In genomic region chr20:41087325-41087685, GRCh38 we compare ENCODE assay signal across 21 cellular contexts. TPM values are rescaled to one million over a fixed set of nuclear protein-coding genes. Genes with fewer than 3 reads are reported as not detected.
DNase-seq lines count a peak whose midpoint lies in the region; ATAC-seq and TF ChIP-seq lines count a peak whose summit lies in the region.
"Had no signal": no experiment of that assay in that cellular context is flagged by ENCODE, and none has a peak within 500 bp of the region (broad histone marks: within the 10 kb centered on the region; RNA-seq: fewer than 3 reads in every experiment).

No MANE protein-coding gene starts in this region.

- DNase-seq in BE2C: no peak
- DNase-seq in CD8-positive, alpha-beta T cell: no peak
- no peak for DNase-seq in hepatocyte (ENCODE audit: low spot score)
- no peak for DNase-seq in activated CD8-positive, alpha-beta memory T cell treated with anti-CD3 and anti-CD28 coated beads for 24 hours
- DNase-seq: activated CD4-positive, CD25-positive, alpha-beta regulatory T cell; activated naive CD4-positive, alpha-beta T cell; AML-193; body of pancreas; islet precursor cell; NCI-H526; SIG-M5; stimulated activated naive CD8-positive, alpha-beta T cell treated with anti-CD3 and anti-CD28 coated beads, Interleukin-15, amount 100 ng/mL, for 72 hours; T-helper 9 cell; upper lobe of left lung had no signal

- H3K9me3 ChIP-seq in BE2C (no peaks in the 10 kb centered on the region), hepatocyte (ENCODE audit: low read depth) (no peaks in the 10 kb centered on the region)
- H3K9me3 ChIP-seq in CD8-positive, alpha-beta T cell (ENCODE audit: low read length): no peaks in the 10 kb centered on the region
- H3K9me3 ChIP-seq: body of pancreas, upper lobe of left lung had no signal

- no peaks in the 10 kb centered on the region for H3K27me3 Mint-ChIP-seq in CD8-positive, alpha-beta T cell (ENCODE audit: low read depth)
- H3K27me3 Mint-ChIP-seq: natural killer cell treated with Interleukin-12 subunit alpha and Interleukin-12 subunit beta and Interleukin-15 and Interleukin-18, amount 100 ng/mL, for 72 hours; stimulated activated naive CD8-positive, alpha-beta T cell treated with anti-CD3 and anti-CD28 coated beads, Interleukin-15, amount 100 ng/mL, for 72 hours had no signal

- no peaks in the 10 kb centered on the region for H4K20me1 ChIP-seq in hepatocyte (ENCODE audit: insufficient read depth, poor library complexity, severe bottlenecking)

- no peaks in the 10 kb centered on the region for H3K9me3 Mint-ChIP-seq in CD8-positive, alpha-beta T cell
- H3K9me3 Mint-ChIP-seq: natural killer cell treated with Interleukin-12 subunit alpha and Interleukin-12 subunit beta and Interleukin-15 and Interleukin-18, amount 100 ng/mL, for 72 hours; stimulated activated naive CD8-positive, alpha-beta T cell treated with anti-CD3 and anti-CD28 coated beads, Interleukin-15, amount 100 ng/mL, for 72 hours had no signal

- H3K4me1 ChIP-seq in BE2C (peaks cover 29% of the 10 kb centered on the region), hepatocyte (ENCODE audit: insufficient read depth) (peaks cover 11% of the 10 kb centered on the region)
- H3K4me1 ChIP-seq in CD8-positive, alpha-beta T cell (ENCODE audit: insufficient read depth, low read length): peaks cover 7% of the 10 kb centered on the region

- peaks cover 15% of the 10 kb centered on the region for H3K4me1 Mint-ChIP-seq in CD8-positive, alpha-beta T cell (ENCODE audit: low read depth)

- H3K27me3 ChIP-seq in BE2C (no peaks in the 10 kb centered on the region), hepatocyte (no peaks in the 10 kb centered on the region)
- no peaks in the 10 kb centered on the region for H3K27me3 ChIP-seq in CD8-positive, alpha-beta T cell (ENCODE audit: insufficient read depth, low read length)
- H3K27me3 ChIP-seq: body of pancreas, upper lobe of left lung had no signal

- WGBS in hepatocyte (ENCODE audit: low lambda C conversion rate, missing lambda C conversion rate): 53% methylated on average over 1 of the region's 1 CpG

- ATAC-seq in CD8-positive, alpha-beta T cell: no peak
- ATAC-seq in GM21723 (IDR thresholded peaks at IDR 0.05; ENCODE audit: unreplicated experiment): no peak
- ATAC-seq in GM18519 (IDR thresholded peaks at IDR 0.05; ENCODE audit: low FRiP score, unreplicated experiment): no peak
- ATAC-seq: body of pancreas; natural killer cell treated with Interleukin-12 subunit alpha and Interleukin-12 subunit beta and Interleukin-15 and Interleukin-18, amount 100 ng/mL, for 72 hours; stimulated activated naive CD8-positive, alpha-beta T cell treated with anti-CD3 and anti-CD28 coated beads, Interleukin-15, amount 100 ng/mL, for 72 hours had no signal

- intact Hi-C loops in CD8-positive, alpha-beta T cell (cut with DNase I, micrococcal nuclease): loop anchor here in 1 of 2 experiments (5.0 kb wide), 1 partner anchor 305 kb away; no protein-coding TSS in a partner anchor

- H3K4me3 ChIP-seq in BE2C (ENCODE audit: low read depth, low read length) (0 out of 2 replicates have a peak overlapping the region, but pooled peaks have one; percentile 14), hepatocyte (no peak overlapping the region)
- no peak overlapping the region for H3K4me3 ChIP-seq in CD8-positive, alpha-beta T cell (ENCODE audit: low read depth, low read length)
- H3K4me3 ChIP-seq: body of pancreas, coronary artery, lung, upper lobe of left lung had no signal

- no peak overlapping the region for H3K27ac ChIP-seq in CD8-positive, alpha-beta T cell (ENCODE audit: low read depth, low read length)
- H3K27ac ChIP-seq in VCaP (peak overlapping the region; percentile 86), hepatocyte (peak overlapping the region; percentile 17)
- H3K27ac ChIP-seq: body of pancreas, coronary artery, parathyroid adenoma had no signal

- TF ChIP-seq CTCF in BE2C (IDR thresholded peaks at IDR 0.05; ENCODE audit: low read depth, low read length) (no peak), VCaP (conservative IDR thresholded peaks at IDR 0.05) (no peak), hepatocyte (IDR thresholded peaks at IDR 0.05; ENCODE audit: poor library complexity) (no peak)
- TF ChIP-seq CTCF in CD8-positive, alpha-beta T cell (IDR thresholded peaks at IDR 0.05): no peak

- peaks cover 16% of the 10 kb centered on the region for H3K79me2 ChIP-seq in hepatocyte

- peaks cover 55% of the 10 kb centered on the region for H3K36me3 ChIP-seq in BE2C
- H3K36me3 ChIP-seq in CD8-positive, alpha-beta T cell (ENCODE audit: insufficient read depth, low read length): peaks cover 8% of the 10 kb centered on the region
- H3K36me3 ChIP-seq in hepatocyte (replicated peaks; ENCODE audit: insufficient read depth, low read depth): peaks cover 5% of the 10 kb centered on the region

- H2AFZ ChIP-seq in hepatocyte: no peak overlapping the region
- H2AFZ ChIP-seq: parathyroid adenoma had no signal

- no peaks in the 10 kb centered on the region for H3K9me2 ChIP-seq in hepatocyte (replicated peaks; ENCODE audit: insufficient read depth)

- CTCF ChIA-PET in CD8-positive, alpha-beta T cell (lab: Charles Lee): interaction anchor here (1.0 to 4.6 kb wide), 5 partner anchors 95 to 253 kb away, joined by 3 to 33 read pairs (median 6); partner anchors contain the start of gene LPIN3

- peak overlapping the region; percentile 16 for H3K27ac Mint-ChIP-seq in CD8-positive, alpha-beta T cell
- H3K27ac Mint-ChIP-seq: natural killer cell treated with Interleukin-12 subunit alpha and Interleukin-12 subunit beta and Interleukin-15 and Interleukin-18, amount 100 ng/mL, for 72 hours; stimulated activated naive CD8-positive, alpha-beta T cell treated with anti-CD3 and anti-CD28 coated beads, Interleukin-15, amount 100 ng/mL, for 72 hours had no signal

- H3K36me3 Mint-ChIP-seq in CD8-positive, alpha-beta T cell: peaks cover 72% of the 10 kb centered on the region

- POLR2A ChIA-PET in CD8-positive, alpha-beta T cell (lab: Charles Lee): interaction anchor here (0.7 kb wide), 1 partner anchor 224 kb away, joined by 3 read pairs; no protein-coding TSS in a partner anchor

- no peak overlapping the region for H3K4me3 Mint-ChIP-seq in CD8-positive, alpha-beta T cell
- H3K4me3 Mint-ChIP-seq: natural killer cell treated with Interleukin-12 subunit alpha and Interleukin-12 subunit beta and Interleukin-15 and Interleukin-18, amount 100 ng/mL, for 72 hours; stimulated activated naive CD8-positive, alpha-beta T cell treated with anti-CD3 and anti-CD28 coated beads, Interleukin-15, amount 100 ng/mL, for 72 hours had no signal

- no peak overlapping the region for H3K4me2 ChIP-seq in hepatocyte

RNA-seq across cellular contexts. Expression of gene PLCG1, which starts 50.0 kb away (rescaled TPM):
- polyA plus RNA-seq in BE2C (2012; ENCODE audit: insufficient read depth, insufficient read length, low read depth): 123 TPM
- total RNA-seq in CD8-positive, alpha-beta T cell: 100 to 1,000 TPM; 335 to 366 TPM
- total RNA-seq in hepatocyte: 48.5 and 73.2 TPM in 2 replicates
- polyA plus RNA-seq in hepatocyte: 52.7 and 52.8 TPM in 2 replicates

RNA-seq across cellular contexts. Expression of gene TOP1, which starts 58.7 kb away (rescaled TPM):
- 60.2 TPM for polyA plus RNA-seq in BE2C (2012; ENCODE audit: insufficient read depth, insufficient read length, low read depth)
- 10 to 100 TPM; 58.5 to 61.1 TPM for total RNA-seq in CD8-positive, alpha-beta T cell
- total RNA-seq in hepatocyte: 38.2 and 39.9 TPM in 2 replicates
- polyA plus RNA-seq in hepatocyte: 28.3 and 33.3 TPM in 2 replicates
